ENCODE assay signal across 8 cellular contexts in the genomic region with DNA sequence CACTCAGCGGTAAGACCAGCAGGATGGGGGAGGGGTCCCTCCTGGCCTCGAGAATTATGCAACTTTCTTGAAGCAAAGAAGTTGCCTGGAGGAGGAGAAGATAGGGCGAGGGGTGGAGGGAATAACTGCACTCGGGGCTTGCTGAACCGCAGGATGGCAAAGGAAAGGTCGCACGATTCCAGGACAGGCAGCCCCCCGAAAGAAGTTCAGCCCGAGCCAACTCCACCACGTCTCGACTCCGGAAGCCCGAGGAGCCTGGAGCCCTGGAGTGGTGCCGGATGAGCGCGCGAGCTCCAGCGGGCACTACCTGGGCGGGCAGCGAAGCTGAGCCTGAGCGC. TPM values are rescaled to one million over a fixed set of nuclear protein-coding genes. Genes with fewer than 3 reads are reported as not detected.
DNase-seq lines count a peak whose midpoint lies in the region; ATAC-seq and TF ChIP-seq lines count a peak whose summit lies in the region.

No MANE protein-coding gene starts in this region.

- H3K9me3 Mint-ChIP-seq in activated CD8-positive, alpha-beta T cell treated with anti-CD3 and anti-CD28 coated beads, Interleukin-2, amount 10 ng/mL, durations not matched to agents 7 days and 5 days (ENCODE audit: insufficient read depth): no peaks in the 10 kb centered on the region
- H3K9me3 Mint-ChIP-seq in osteocyte (ENCODE audit: unreplicated experiment): no peaks in the 10 kb centered on the region

- H3K27me3 Mint-ChIP-seq in activated CD8-positive, alpha-beta T cell treated with anti-CD3 and anti-CD28 coated beads, Interleukin-2, amount 10 ng/mL, durations not matched to agents 7 days and 5 days (ENCODE audit: low read depth): peaks cover 49% of the 10 kb centered on the region
- no peaks in the 10 kb centered on the region for H3K27me3 Mint-ChIP-seq in osteocyte (ENCODE audit: unreplicated experiment)

- H3K4me1 ChIP-seq in foreskin keratinocyte: peaks cover 3% of the 10 kb centered on the region

- CTCF ChIA-PET in activated CD8-positive, alpha-beta T cell treated with anti-CD3 and anti-CD28 coated beads, Interleukin-2, amount 10 ng/mL, durations not matched to agents 7 days and 5 days (lab: Charles Lee): interaction anchor here (0.7 to 2.6 kb wide), 7 partner anchors 11 to 152 kb away, joined by 3 to 10 read pairs (median 3); no protein-coding TSS in a partner anchor

- H3K4me1 Mint-ChIP-seq in activated CD8-positive, alpha-beta T cell treated with anti-CD3 and anti-CD28 coated beads, Interleukin-2, amount 10 ng/mL, durations not matched to agents 7 days and 5 days (ENCODE audit: low read depth): peaks cover 13% of the 10 kb centered on the region
- H3K4me1 Mint-ChIP-seq in osteocyte (ENCODE audit: unreplicated experiment): peaks cover 52% of the 10 kb centered on the region

- H3K27me3 ChIP-seq in foreskin keratinocyte: no peaks in the 10 kb centered on the region

- H3K27ac ChIP-seq in foreskin keratinocyte: peak overlapping the region; percentile 91

- no peaks in the 10 kb centered on the region for H3K36me3 Mint-ChIP-seq in activated CD8-positive, alpha-beta T cell treated with anti-CD3 and anti-CD28 coated beads, Interleukin-2, amount 10 ng/mL, durations not matched to agents 7 days and 5 days (ENCODE audit: low read depth)
- H3K36me3 Mint-ChIP-seq in osteocyte (ENCODE audit: unreplicated experiment): peaks cover 16% of the 10 kb centered on the region

- TF ChIP-seq CTCF in foreskin keratinocyte (conservative IDR thresholded peaks at IDR 0.05) (no peak), osteocyte (IDR thresholded peaks at IDR 0.05) (no peak)

- ATAC-seq in HG02623 (IDR thresholded peaks at IDR 0.05; ENCODE audit: unreplicated experiment) (peak; percentile 23), foreskin keratinocyte (peak; percentile 79), HG02973 (IDR thresholded peaks at IDR 0.05; ENCODE audit: unreplicated experiment) (no peak)
- peak; percentile 74 for ATAC-seq in activated CD8-positive, alpha-beta T cell treated with anti-CD3 and anti-CD28 coated beads, Interleukin-2, amount 10 ng/mL, durations not matched to agents 7 days and 5 days

- POLR2A ChIA-PET in activated CD8-positive, alpha-beta T cell treated with anti-CD3 and anti-CD28 coated beads, Interleukin-2, amount 10 ng/mL, durations not matched to agents 7 days and 5 days (lab: Charles Lee): interaction anchor here (1.1 kb wide), 1 partner anchor 95 kb away, joined by 5 read pairs; the partner anchor contains the start of gene COMMD2

- peak overlapping the region; percentile 79 for H3K4me3 Mint-ChIP-seq in activated CD8-positive, alpha-beta T cell treated with anti-CD3 and anti-CD28 coated beads, Interleukin-2, amount 10 ng/mL, durations not matched to agents 7 days and 5 days
- H3K4me3 Mint-ChIP-seq in osteocyte (ENCODE audit: unreplicated experiment): peak overlapping the region; percentile 98

- DNase-seq in AG20443 (ENCODE audit: low spot score) (peak; percentile 71), foreskin keratinocyte (peak in 1 of 2 donors; percentile 62), osteocyte (ENCODE audit: extremely low spot score, unreplicated experiment) (no peak), SKM-1 treated with dmso at 0.1 percent for 144 hours (lab: John Stamatoyannopoulos, UW; ENCODE audit: unreplicated experiment) (no peak)
- DNase-seq in activated CD8-positive, alpha-beta T cell treated with anti-CD3 and anti-CD28 coated beads, Interleukin-2, amount 10 ng/mL, durations not matched to agents 7 days and 5 days: peak; percentile 26
- no peak for DNase-seq in activated CD8-positive, alpha-beta memory T cell treated with anti-CD3 and anti-CD28 coated beads for 24 hours

- no peak overlapping the region for H3K27ac Mint-ChIP-seq in activated CD8-positive, alpha-beta T cell treated with anti-CD3 and anti-CD28 coated beads, Interleukin-2, amount 10 ng/mL, durations not matched to agents 7 days and 5 days
- peak overlapping the region; percentile 99 for H3K27ac Mint-ChIP-seq in osteocyte (ENCODE audit: unreplicated experiment)

RNA-seq across cellular contexts. Expression of gene WWTR1, which starts 0.4 kb away (rescaled TPM):
- total RNA-seq in activated CD8-positive, alpha-beta T cell treated with anti-CD3 and anti-CD28 coated beads, Interleukin-2, amount 10 ng/mL, durations not matched to agents 7 days and 5 days: under 1 TPM; 0.31 to 0.53 TPM
- total RNA-seq in foreskin keratinocyte (14.8 and 23.6 TPM in 2 replicates), osteocyte (116 and 120 TPM in 2 replicates)
- polyA plus RNA-seq in foreskin keratinocyte: 7.2 and 12.6 TPM in 2 replicates

Comparison
In these comparisons a context has a peak if more than half of its experiments do, and no peak if none do; other contexts are left out.
1. DNase-seq: peak in AG20443 (single experiment) and activated CD8-positive, alpha-beta T cell treated with anti-CD3 and anti-CD28 coated beads, Interleukin-2, amount 10 ng/mL, durations not matched to agents 7 days and 5 days (single experiment); none in osteocyte (single experiment), SKM-1 treated with dmso at 0.1 percent for 144 hours (single experiment) and activated CD8-positive, alpha-beta memory T cell treated with anti-CD3 and anti-CD28 coated beads for 24 hours (single experiment).
2. RNA of gene WWTR1, which starts 0.4 kb away (total RNA-seq): 116 to 120 TPM in osteocyte and 14.8 to 23.6 TPM in foreskin keratinocyte; 0.31 to 0.53 TPM in activated CD8-positive, alpha-beta T cell treated with anti-CD3 and anti-CD28 coated beads, Interleukin-2, amount 10 ng/mL, durations not matched to agents 7 days and 5 days; every median in the first group is over 10 times any median in the second.